8 cellular contexts compared by ENCODE assay signal in the genomic region with DNA sequence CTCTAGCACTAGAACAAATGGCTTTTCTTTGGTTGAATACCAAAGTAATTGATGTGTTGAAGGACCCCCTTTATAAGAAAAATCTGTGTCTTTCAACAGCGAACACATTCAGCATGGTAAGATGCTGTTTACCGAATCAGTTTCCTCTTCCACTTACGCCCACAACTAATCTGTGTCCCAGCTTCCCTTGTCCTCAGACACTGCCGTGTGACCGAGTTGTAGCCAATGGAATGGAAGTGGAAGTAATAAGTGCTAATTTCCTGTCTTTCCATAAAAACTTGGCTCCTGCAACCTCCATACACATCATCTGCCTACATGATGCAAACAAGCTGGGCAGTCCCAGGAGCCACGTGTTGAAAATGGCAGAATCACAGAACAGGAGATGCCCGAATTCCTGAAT. TPM values are rescaled to one million over a fixed set of nuclear protein-coding genes. Genes with fewer than 3 reads are reported as not detected.
A peak's percentile ranks its signal among the peaks of the same experiment; 100 is the strongest.
DNase-seq lines count a peak whose midpoint lies in the region; ATAC-seq and TF ChIP-seq lines count a peak whose summit lies in the region.
"Had no signal": no experiment of that assay in that cellular context is flagged by ENCODE, and none has a peak within 500 bp of the region (broad histone marks: within the 10 kb centered on the region; RNA-seq: fewer than 3 reads in every experiment).

No MANE protein-coding gene starts in this region.

- H3K4me1 ChIP-seq in adrenal gland (replicated peaks in 1 of 2) (peaks cover 0 to 12% of the 10 kb centered on the region in 2 donors), right atrium auricular region (no peaks in the 10 kb centered on the region)
- H3K4me1 ChIP-seq: pancreas had no signal

- intact Hi-C loops in adrenal gland (cut with DNase I) = no loop called here

- H3K9me3 ChIP-seq in adrenal gland (replicated peaks in 1 of 3) (no peaks in the 10 kb centered on the region), right atrium auricular region (no peaks in the 10 kb centered on the region)
- H3K9me3 ChIP-seq: pancreas had no signal

- H3K27me3 ChIP-seq in adrenal gland (no peaks in the 10 kb centered on the region), right atrium auricular region (no peaks in the 10 kb centered on the region)
- H3K27me3 ChIP-seq: pancreas had no signal

- no peak for ATAC-seq in HG02642 (IDR thresholded peaks at IDR 0.05; ENCODE audit: poor library complexity, unreplicated experiment)

- DNase-seq in AG08395 (ENCODE audit: low spot score) (peak; percentile 76), adrenal gland (peak in 4 of 7 donors; percentile 23 to 64 (median 38)), right atrium auricular region (ENCODE audit: low spot score) (peak; percentile 68), T-helper 1 cell (no peak), NOMO-1 (lab: John Stamatoyannopoulos, UW; ENCODE audit: unreplicated experiment in 2 of 2) (no peak)
- DNase-seq: NCI-H524, pancreas had no signal

- H3K36me3 ChIP-seq in adrenal gland (replicated peaks in 1 of 2) (peaks cover 0 to 7% of the 10 kb centered on the region in 2 donors), right atrium auricular region (peaks cover 3% of the 10 kb centered on the region)

- H3K4me3 ChIP-seq in adrenal gland (no peak overlapping the region), right atrium auricular region (no peak overlapping the region)
- H3K4me3 ChIP-seq: pancreas had no signal

- TF ChIP-seq CTCF in adrenal gland (IDR thresholded peaks at IDR 0.05) = no peak
- no peak for TF ChIP-seq CTCF in right atrium auricular region (IDR thresholded peaks at IDR 0.05)

- WGBS in adrenal gland, 4 donors = 58 to 68% (median 62%) methylated on average over 7 of the region's 7 CpGs

- no peak for TF ChIP-seq POLR2A in adrenal gland (IDR thresholded peaks at IDR 0.05)

- H3K27ac ChIP-seq in adrenal gland (no peak overlapping the region), right atrium auricular region (peak overlapping the region in 1 of 2 donors; percentile 24)
- H3K27ac ChIP-seq: pancreas had no signal

RNA-seq across cellular contexts. Expression of a gene that starts 10.4 kb away (rescaled TPM):
- 100 to 1,000 TPM in 7 of 8 donors, 10 to 100 TPM in 1; 84.7 to 203 (median 159) TPM for total RNA-seq in adrenal gland
- polyA plus RNA-seq in adrenal gland = 10 to 100 TPM; 44.9 to 89.0 (median 74.5) TPM
- 100 to 1,000 TPM; 135 to 138 TPM for total RNA-seq in right atrium auricular region

RNA-seq across cellular contexts. Expression of a gene that starts 32.4 kb away (rescaled TPM):
- total RNA-seq in adrenal gland (100 to 1,000 TPM; 242 to 492 (median 362) TPM), right atrium auricular region (10 to 100 TPM; 44.4 to 77.9 TPM)
- 100 to 1,000 TPM; 200 to 470 (median 321) TPM for polyA plus RNA-seq in adrenal gland

RNA-seq across cellular contexts. Expression of a gene that starts 36.7 kb away (rescaled TPM):
- total RNA-seq in adrenal gland = 10 to 100 TPM; 17.1 to 47.1 (median 39.8) TPM
- polyA plus RNA-seq in adrenal gland = 10 to 100 TPM; 14.2 to 89.1 (median 60.9) TPM
- 10 to 100 TPM; 23.5 to 27.3 TPM for total RNA-seq in right atrium auricular region

RNA-seq across cellular contexts. Expression of a gene that starts 40.7 kb away (rescaled TPM):
- total RNA-seq in adrenal gland (1 to 10 TPM in 7 of 8 donors, not detected in 1; 1.4 to 8.8 (median 1.9) TPM), right atrium auricular region (under 1 TPM; 0.51 to 0.52 TPM)
- 10 to 100 TPM in 1 of 3 donors, 1 to 10 TPM in 1, under 1 TPM in 1; 0.97 to 32.0 (median 5.0) TPM for polyA plus RNA-seq in adrenal gland

RNA-seq across cellular contexts. Expression of a gene that starts 46.3 kb away (rescaled TPM):
- total RNA-seq in adrenal gland = 100 to 1,000 TPM in 6 of 8 donors, 10 to 100 TPM in 2; 78.8 to 247 (median 145) TPM
- 100 to 1,000 TPM; 108 to 304 (median 147) TPM for polyA plus RNA-seq in adrenal gland
- 10 to 100 TPM; 33.0 to 86.6 TPM for total RNA-seq in right atrium auricular region

Comparison
In these comparisons a context has a peak if more than half of its experiments do, and no peak if none do; other contexts are left out.
1. DNase-seq: peak in AG08395 (single experiment), adrenal gland (4 of 7) and right atrium auricular region (single experiment); none in T-helper 1 cell (0 of 5) and NOMO-1 (0 of 2).